1 cellular context compared by ENCODE assay signal in the genomic region with DNA sequence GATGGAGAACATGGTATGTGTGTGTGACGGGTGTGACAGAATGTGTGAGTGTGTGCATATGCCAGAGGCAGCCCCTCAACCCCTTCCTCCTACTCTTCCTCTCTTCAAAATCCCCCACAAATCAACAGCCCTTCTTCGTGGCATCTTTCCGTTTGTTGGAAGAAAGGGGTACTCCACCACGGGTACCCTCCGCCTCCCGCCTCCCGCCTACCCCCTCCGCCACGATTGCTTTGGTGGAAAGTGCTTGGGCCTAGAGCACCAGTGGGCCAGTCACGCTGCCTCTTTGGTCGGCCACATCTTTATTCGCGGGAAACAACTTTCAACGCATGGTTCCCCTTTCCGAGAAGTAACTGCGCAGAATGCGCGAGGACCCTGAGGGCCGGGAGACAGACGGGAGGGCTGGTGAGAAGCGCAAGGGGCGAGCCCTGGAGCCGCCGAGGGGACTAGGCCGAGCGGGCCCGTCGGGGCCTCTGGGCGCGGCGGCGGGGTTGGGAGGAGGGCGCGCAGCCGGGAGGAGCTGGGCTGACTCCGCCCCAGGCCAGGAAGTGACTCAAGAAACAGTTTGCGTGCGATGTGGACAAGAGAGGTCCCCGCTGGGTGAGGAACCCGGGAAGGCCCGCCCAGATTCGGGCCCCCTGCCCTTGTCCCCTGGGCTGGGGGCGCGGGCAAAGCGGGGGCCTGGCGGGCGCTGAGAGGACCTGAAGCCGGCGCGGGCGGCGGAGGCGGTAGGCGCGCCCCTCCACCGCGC.
TF ChIP-seq lines count a peak whose summit lies in the region.

Gene CBLN3 (minus strand): TSS at position 274 of the 748 bp plus-strand sequence. CDS start 614 bp downstream, outside the sequence.
Gene KHNYN (plus strand): TSS at position 560 of the 748 bp plus-strand sequence. CDS start 777 bp downstream, outside the sequence.

TF ChIP-seq in WTC11, 78 proteins besides CTCF, POLR2A, EP300 and RAD21 (continued from another document and continues in another):
- TF ChIP-seq, protein P1, sequence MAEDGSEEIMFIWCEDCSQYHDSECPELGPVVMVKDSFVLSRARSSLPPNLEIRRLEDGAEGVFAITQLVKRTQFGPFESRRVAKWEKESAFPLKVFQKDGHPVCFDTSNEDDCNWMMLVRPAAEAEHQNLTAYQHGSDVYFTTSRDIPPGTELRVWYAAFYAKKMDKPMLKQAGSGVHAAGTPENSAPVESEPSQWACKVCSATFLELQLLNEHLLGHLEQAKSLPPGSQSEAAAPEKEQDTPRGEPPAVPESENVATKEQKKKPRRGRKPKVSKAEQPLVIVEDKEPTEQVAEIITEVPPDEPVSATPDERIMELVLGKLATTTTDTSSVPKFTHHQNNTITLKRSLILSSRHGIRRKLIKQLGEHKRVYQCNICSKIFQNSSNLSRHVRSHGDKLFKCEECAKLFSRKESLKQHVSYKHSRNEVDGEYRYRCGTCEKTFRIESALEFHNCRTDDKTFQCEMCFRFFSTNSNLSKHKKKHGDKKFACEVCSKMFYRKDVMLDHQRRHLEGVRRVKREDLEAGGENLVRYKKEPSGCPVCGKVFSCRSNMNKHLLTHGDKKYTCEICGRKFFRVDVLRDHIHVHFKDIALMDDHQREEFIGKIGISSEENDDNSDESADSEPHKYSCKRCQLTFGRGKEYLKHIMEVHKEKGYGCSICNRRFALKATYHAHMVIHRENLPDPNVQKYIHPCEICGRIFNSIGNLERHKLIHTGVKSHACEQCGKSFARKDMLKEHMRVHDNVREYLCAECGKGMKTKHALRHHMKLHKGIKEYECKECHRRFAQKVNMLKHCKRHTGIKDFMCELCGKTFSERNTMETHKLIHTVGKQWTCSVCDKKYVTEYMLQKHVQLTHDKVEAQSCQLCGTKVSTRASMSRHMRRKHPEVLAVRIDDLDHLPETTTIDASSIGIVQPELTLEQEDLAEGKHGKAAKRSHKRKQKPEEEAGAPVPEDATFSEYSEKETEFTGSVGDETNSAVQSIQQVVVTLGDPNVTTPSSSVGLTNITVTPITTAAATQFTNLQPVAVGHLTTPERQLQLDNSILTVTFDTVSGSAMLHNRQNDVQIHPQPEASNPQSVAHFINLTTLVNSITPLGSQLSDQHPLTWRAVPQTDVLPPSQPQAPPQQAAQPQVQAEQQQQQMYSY (CRISPR knock-in tag; IDR thresholded peaks at IDR 0.05): no peak
- TF ChIP-seq JUN (CRISPR knock-in tag; IDR thresholded peaks at IDR 0.05) (0 out of 2 replicates have a peak, but pooled peaks have one; percentile 38), AFF4 (CRISPR knock-in tag; IDR thresholded peaks at IDR 0.05; ENCODE audit: borderline replicate concordance) (no peak), NFATC4 (CRISPR knock-in tag; IDR thresholded peaks at IDR 0.05) (no peak), E2F4 (CRISPR knock-in tag; IDR thresholded peaks at IDR 0.05; ENCODE audit: borderline replicate concordance, low read depth) (no peak), KAT7 (CRISPR knock-in tag; IDR thresholded peaks at IDR 0.05; ENCODE audit: borderline replicate concordance) (no peak), ZNF121 (CRISPR knock-in tag; IDR thresholded peaks at IDR 0.05) (no peak), ZBTB43 (CRISPR knock-in tag; IDR thresholded peaks at IDR 0.05) (no peak), ZNF396 (CRISPR knock-in tag; IDR thresholded peaks at IDR 0.05; ENCODE audit: borderline replicate concordance) (no peak), TCF7 (CRISPR knock-in tag; IDR thresholded peaks at IDR 0.05; ENCODE audit: low read depth) (no peak), RELA (CRISPR knock-in tag; IDR thresholded peaks at IDR 0.05; ENCODE audit: borderline replicate concordance) (no peak), FOXJ3 (CRISPR knock-in tag; IDR thresholded peaks at IDR 0.05; ENCODE audit: borderline replicate concordance) (no peak), NFYB (CRISPR knock-in tag; conservative IDR thresholded peaks at IDR 0.05; ENCODE audit: low read depth) (no peak), ATF1 (CRISPR knock-in tag; IDR thresholded peaks at IDR 0.05) (no peak), CREB1 (CRISPR knock-in tag; IDR thresholded peaks at IDR 0.05) (no peak), SP1 (CRISPR knock-in tag; conservative IDR thresholded peaks at IDR 0.05) (peak; percentile 68), MYBL2 (CRISPR knock-in tag; IDR thresholded peaks at IDR 0.05) (no peak), MXD4 (CRISPR knock-in tag; IDR thresholded peaks at IDR 0.05; ENCODE audit: borderline replicate concordance) (no peak), JAZF1 (CRISPR knock-in tag; IDR thresholded peaks at IDR 0.05) (no peak), GRHL2 (CRISPR knock-in tag; IDR thresholded peaks at IDR 0.05; ENCODE audit: insufficient replicate concordance, severe bottlenecking) (no peak), ZBTB21 (CRISPR knock-in tag; IDR thresholded peaks at IDR 0.05; ENCODE audit: borderline replicate concordance) (no peak), SOX15 (CRISPR knock-in tag; IDR thresholded peaks at IDR 0.05) (no peak), ARID4B (CRISPR knock-in tag; IDR thresholded peaks at IDR 0.05; ENCODE audit: borderline replicate concordance) (0 out of 2 replicates have a peak, but pooled peaks have one; percentile 30), FOXP4 (CRISPR knock-in tag; IDR thresholded peaks at IDR 0.05) (no peak), ZNF425 (CRISPR knock-in tag; conservative IDR thresholded peaks at IDR 0.05) (no peak), MAX (CRISPR knock-in tag; IDR thresholded peaks at IDR 0.05) (peak; percentile 74; the same call in 1 of the 2 replicates), ZNF671 (CRISPR knock-in tag; IDR thresholded peaks at IDR 0.05) (no peak), CREM (CRISPR knock-in tag; IDR thresholded peaks at IDR 0.05) (no peak)
- TF ChIP-seq, protein P2, sequence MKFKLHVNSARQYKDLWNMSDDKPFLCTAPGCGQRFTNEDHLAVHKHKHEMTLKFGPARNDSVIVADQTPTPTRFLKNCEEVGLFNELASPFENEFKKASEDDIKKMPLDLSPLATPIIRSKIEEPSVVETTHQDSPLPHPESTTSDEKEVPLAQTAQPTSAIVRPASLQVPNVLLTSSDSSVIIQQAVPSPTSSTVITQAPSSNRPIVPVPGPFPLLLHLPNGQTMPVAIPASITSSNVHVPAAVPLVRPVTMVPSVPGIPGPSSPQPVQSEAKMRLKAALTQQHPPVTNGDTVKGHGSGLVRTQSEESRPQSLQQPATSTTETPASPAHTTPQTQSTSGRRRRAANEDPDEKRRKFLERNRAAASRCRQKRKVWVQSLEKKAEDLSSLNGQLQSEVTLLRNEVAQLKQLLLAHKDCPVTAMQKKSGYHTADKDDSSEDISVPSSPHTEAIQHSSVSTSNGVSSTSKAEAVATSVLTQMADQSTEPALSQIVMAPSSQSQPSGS (CRISPR knock-in tag; IDR thresholded peaks at IDR 0.05; ENCODE audit: borderline replicate concordance, low read depth): no peak
- TF ChIP-seq, protein P3, sequence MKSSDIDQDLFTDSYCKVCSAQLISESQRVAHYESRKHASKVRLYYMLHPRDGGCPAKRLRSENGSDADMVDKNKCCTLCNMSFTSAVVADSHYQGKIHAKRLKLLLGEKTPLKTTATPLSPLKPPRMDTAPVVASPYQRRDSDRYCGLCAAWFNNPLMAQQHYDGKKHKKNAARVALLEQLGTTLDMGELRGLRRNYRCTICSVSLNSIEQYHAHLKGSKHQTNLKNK (CRISPR knock-in tag; IDR thresholded peaks at IDR 0.05): no peak
